In the genomic region with DNA sequence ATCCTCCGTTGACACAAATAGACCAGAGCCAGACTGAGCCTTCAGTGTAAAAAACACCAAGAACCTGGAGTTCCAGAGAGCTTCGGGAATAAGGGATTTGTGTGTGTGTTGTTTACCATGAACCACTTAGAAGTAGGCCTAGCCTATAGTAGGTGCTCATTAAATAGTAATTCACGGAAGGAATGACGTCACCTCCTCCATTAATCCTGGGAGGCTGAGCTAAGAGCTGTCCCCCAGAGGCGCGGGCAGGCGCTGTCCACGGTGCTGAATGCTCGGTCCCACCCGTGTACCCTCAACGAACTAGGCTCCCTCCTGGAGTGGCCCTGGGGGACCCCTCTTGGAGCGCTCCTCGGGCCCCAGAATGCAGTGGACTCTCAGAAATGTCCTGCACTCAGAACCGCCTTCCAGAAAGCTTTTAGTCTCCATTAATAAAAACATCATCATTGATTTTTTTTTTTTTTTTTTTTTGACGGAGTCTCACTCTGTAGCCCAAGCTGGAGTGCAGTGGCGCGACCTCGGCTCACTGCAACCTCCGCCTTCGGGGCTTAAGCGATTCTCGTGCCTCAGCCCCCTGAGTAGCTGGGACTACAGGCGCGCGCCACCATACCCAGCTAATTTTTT, we compare ENCODE assay signal across 8 cellular contexts. TPM values are rescaled to one million over a fixed set of nuclear protein-coding genes. Genes with fewer than 3 reads are reported as not detected.
DNase-seq lines count a peak whose midpoint lies in the region; ATAC-seq, FAIRE-seq and TF ChIP-seq lines count a peak whose summit lies in the region.

No MANE protein-coding gene starts in this region.

- H3K36me3 Mint-ChIP-seq in mesothelial cell of epicardium: no peaks in the 10 kb centered on the region

- FAIRE-seq in GM12892 (lab: Jason Lieb, UNC): no peak

- intact Hi-C loops in adrenal gland (cut with DNase I) (no loop called here), dorsolateral prefrontal cortex (cut with DNase I) (no loop called here)

- H3K4me3 ChIP-seq in adrenal gland (no peak overlapping the region), dorsolateral prefrontal cortex (no peak overlapping the region)

- no peak overlapping the region for H3K4me3 Mint-ChIP-seq in mesothelial cell of epicardium

- peaks cover 93% of the 10 kb centered on the region for H3K27me3 Mint-ChIP-seq in mesothelial cell of epicardium (ENCODE audit: low read depth)

- no peak overlapping the region for H3K27ac ChIP-seq in adrenal gland
- peak overlapping the region in 3 of 59 donors; percentile 36 to 42 (median 38) for H3K27ac ChIP-seq in dorsolateral prefrontal cortex

- TF ChIP-seq CTCF in adrenal gland (IDR thresholded peaks at IDR 0.05) (no peak), mesothelial cell of epicardium (IDR thresholded peaks at IDR 0.05; ENCODE audit: unreplicated experiment) (no peak), dorsolateral prefrontal cortex (IDR thresholded peaks at IDR 0.05 in 54 of 56, conservative IDR thresholded peaks at IDR 0.05 in 2 of 56; ENCODE audit: low read depth in 1 of 56, partially characterized antibody in 56 of 56) (no peak)

- ATAC-seq in activated CD4-positive, CD25-positive, alpha-beta regulatory T cell treated with anti-CD3 and anti-CD28 coated beads, Interleukin-2, amount 50 U/mL, for 24 hours: no peak

- H3K36me3 ChIP-seq in adrenal gland (replicated peaks in 1 of 2): no peaks in the 10 kb centered on the region

- DNase-seq in EH (ENCODE audit: low read depth): peak; percentile 65
- DNase-seq in NCI-H226: peak; percentile 50
- DNase-seq in adrenal gland: peak in 5 of 7 donors; percentile 23 to 49 (median 26)
- peak; percentile 37 to 67 for DNase-seq in mesothelial cell of epicardium (ENCODE audit: low spot score in 2 of 2, unreplicated experiment in 2 of 2)
- no peak for DNase-seq in NCI-H1694 treated with DMSO at 0.1 percent for 48 hours (lab: John Stamatoyannopoulos, UW)
- no peak for DNase-seq in dorsolateral prefrontal cortex
- no peak for DNase-seq in GM12892 (ENCODE audit: insufficient read length)

- peaks cover 5 to 7% of the 10 kb centered on the region in 2 donors for H3K4me1 ChIP-seq in adrenal gland (replicated peaks in 1 of 2)

- no peak for TF ChIP-seq POLR2A in adrenal gland (IDR thresholded peaks at IDR 0.05)
- TF ChIP-seq POLR2A in GM12892 (IDR thresholded peaks at IDR 0.05; ENCODE audit: low read depth, low read length): no peak

- no peaks in the 10 kb centered on the region for H3K9me3 Mint-ChIP-seq in mesothelial cell of epicardium

- 48 to 58% (median 50%) methylated on average over 19 to 25 of the region's 25 CpGs for WGBS in adrenal gland, 4 donors

- H3K27me3 ChIP-seq in adrenal gland (no peaks in the 10 kb centered on the region), dorsolateral prefrontal cortex (peaks cover 0 to 38% (median 0%) of the 10 kb centered on the region in 45 donors)

- H3K27ac Mint-ChIP-seq in mesothelial cell of epicardium: no peak overlapping the region

- H3K4me1 Mint-ChIP-seq in mesothelial cell of epicardium: peaks cover 2% of the 10 kb centered on the region

- no peaks in the 10 kb centered on the region for H3K9me3 ChIP-seq in adrenal gland (replicated peaks in 1 of 3)

RNA-seq across cellular contexts. Expression of a gene that starts 6.5 kb away (rescaled TPM):
- total RNA-seq in adrenal gland: 1 to 10 TPM in 7 of 8 donors, under 1 TPM in 1; 0.57 to 5.3 (median 1.8) TPM
- 1 to 10 TPM; 1.5 to 9.7 (median 5.1) TPM for polyA plus RNA-seq in adrenal gland
- 0.41 to 1.1 TPM (median 0.60 TPM) in 3 replicates for total RNA-seq in mesothelial cell of epicardium
- total RNA-seq in dorsolateral prefrontal cortex: 100 to 1,000 TPM in 114 of 120 experiments, 10 to 100 TPM in 6; 49.4 to 256 (median 166) TPM
- polyA plus RNA-seq in GM12892 (2012; ENCODE audit: missing spikeins): 0.68 TPM

RNA-seq across cellular contexts. Expression of a gene that starts 37.7 kb away (rescaled TPM):
- total RNA-seq in adrenal gland (10 to 100 TPM; 28.1 to 97.2 (median 46.9) TPM), mesothelial cell of epicardium (66.1 to 79.0 TPM (median 68.6 TPM) in 3 replicates), dorsolateral prefrontal cortex (100 to 1,000 TPM in 116 of 120 experiments, 10 to 100 TPM in 4; 88.0 to 219 (median 156) TPM)
- 10 to 100 TPM in 2 of 3 donors, 1 to 10 TPM in 1; 6.6 to 66.1 (median 43.4) TPM for polyA plus RNA-seq in adrenal gland
- polyA plus RNA-seq in GM12892 (2012; ENCODE audit: missing spikeins): 16.0 TPM

Comparison
In these comparisons a context has a peak if more than half of its experiments do, and no peak if none do; other contexts are left out.
1. DNase-seq: peak in EH (single experiment), NCI-H226 (single experiment), adrenal gland (5 of 7) and mesothelial cell of epicardium (2 of 2); none in NCI-H1694 treated with DMSO at 0.1 percent for 48 hours (single experiment), dorsolateral prefrontal cortex (0 of 10) and GM12892 (single experiment).
2. RNA of a gene that starts 6.5 kb away (total RNA-seq): 49.4 to 256 TPM in dorsolateral prefrontal cortex; 0.57 to 5.3 TPM in adrenal gland and 0.41 to 1.1 TPM in mesothelial cell of epicardium; every median in the first group is over 4 times any median in the second.